ENCODE assay signal across 8 cellular contexts in the genomic region with DNA sequence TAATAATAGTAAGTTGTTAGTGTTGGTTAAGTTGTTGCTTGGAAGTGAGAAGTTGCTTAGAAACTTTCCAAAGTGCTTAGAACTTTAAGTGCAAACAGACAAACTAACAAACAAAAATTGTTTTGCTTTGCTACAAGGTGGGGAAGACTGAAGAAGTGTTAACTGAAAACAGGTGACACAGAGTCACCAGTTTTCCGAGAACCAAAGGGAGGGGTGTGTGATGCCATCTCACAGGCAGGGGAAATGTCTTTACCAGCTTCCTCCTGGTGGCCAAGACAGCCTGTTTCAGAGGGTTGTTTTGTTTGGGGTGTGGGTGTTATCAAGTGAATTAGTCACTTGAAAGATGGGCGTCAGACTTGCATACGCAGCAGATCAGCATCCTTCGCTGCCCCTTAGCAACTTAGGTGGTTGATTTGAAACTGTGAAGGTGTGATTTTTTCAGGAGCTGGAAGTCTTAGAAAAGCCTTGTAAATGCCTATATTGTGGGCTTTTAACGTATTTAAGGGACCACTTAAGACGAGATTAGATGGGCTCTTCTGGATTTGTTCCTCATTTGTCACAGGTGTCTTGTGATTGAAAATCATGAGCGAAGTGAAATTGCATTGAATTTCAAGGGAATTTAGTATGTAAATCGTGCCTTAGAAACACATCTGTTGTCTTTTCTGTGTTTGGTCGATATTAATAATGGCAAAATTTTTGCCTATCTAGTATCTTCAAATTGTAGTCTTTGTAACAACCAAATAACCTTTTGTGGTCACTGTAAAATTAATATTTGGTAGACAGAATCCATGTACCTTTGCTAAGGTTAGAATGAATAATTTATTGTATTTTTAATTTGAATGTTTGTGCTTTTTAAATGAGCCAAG. TPM values are rescaled to one million over a fixed set of nuclear protein-coding genes. Genes with fewer than 3 reads are reported as not detected.
DNase-seq lines count a peak whose midpoint lies in the region; ATAC-seq, FAIRE-seq and TF ChIP-seq lines count a peak whose summit lies in the region.

No MANE protein-coding gene starts in this region.

- ATAC-seq in HG02981 (IDR thresholded peaks at IDR 0.05; ENCODE audit: unreplicated experiment) (no peak), GM18870 (IDR thresholded peaks at IDR 0.05; ENCODE audit: unreplicated experiment) (no peak)

- no peak for DNase-seq in GM12891 (ENCODE audit: insufficient read length, low spot score)
- DNase-seq in activated T-helper 1 cell treated with Interleukin-2 at 50 U/mL for 16 hours (ENCODE audit: low read depth) = peak; percentile 72
- peak; percentile 87 for DNase-seq in fibroblast of the aortic adventitia (ENCODE audit: low read depth)
- DNase-seq in pons (ENCODE audit: low spot score) = peak; percentile 72
- no peak for DNase-seq in DMS79 (lab: John Stamatoyannopoulos, UW)

- FAIRE-seq in GM12891 (lab: Jason Lieb, UNC) = peak; percentile 40

- TF ChIP-seq POLR2A in GM12891 (IDR thresholded peaks at IDR 0.05; ENCODE audit: low read depth, low read length) = peak; percentile 96

- TF ChIP-seq CTCF in fibroblast of the aortic adventitia (IDR thresholded peaks at IDR 0.05; ENCODE audit: insufficient read depth, low read length) = peak; percentile 22

- peak overlapping the region; percentile 81 for H3K4me3 ChIP-seq in fibroblast of the aortic adventitia (ENCODE audit: low read depth, low read length)

TF ChIP-seq in GM12891, 5 proteins besides CTCF, POLR2A, EP300 and RAD21:
- TF ChIP-seq POLR2AphosphoS5 (IDR thresholded peaks at IDR 0.05; ENCODE audit: low read depth, low read length) (peak; percentile 98), PAX5 (IDR thresholded peaks at IDR 0.05; ENCODE audit: insufficient read depth, low read length, severe bottlenecking) (no peak), POU2F2 (IDR thresholded peaks at IDR 0.05; ENCODE audit: low read depth, low read length) (peak; percentile 88), SPI1 (IDR thresholded peaks at IDR 0.05; ENCODE audit: low read depth, low read length) (no peak), TAF1 (IDR thresholded peaks at IDR 0.05; ENCODE audit: low read depth, low read length) (no peak; the same call in 1 of the 2 replicates)
TF ChIP-seq in GM12891: peak in this region for 2.

TF ChIP-seq in PFSK-1, 5 proteins besides CTCF, POLR2A, EP300 and RAD21:
- peak; percentile 27; the same call in 1 of the 2 replicates for TF ChIP-seq SIN3A (IDR thresholded peaks at IDR 0.05; ENCODE audit: borderline replicate concordance, insufficient read depth, low read length)
- TF ChIP-seq REST (IDR thresholded peaks at IDR 0.05; ENCODE audit: insufficient read depth in 1 of 2, low read depth in 2 of 2, low read length in 2 of 2) = 0 out of 4 replicates have a peak, but pooled peaks of 1 of the 2 experiments have one; percentile 3
- TF ChIP-seq TAF1 (IDR thresholded peaks at IDR 0.05; ENCODE audit: borderline replicate concordance, insufficient read depth, low read length) = no peak

RNA-seq across cellular contexts. Expression of gene NEAT1, which starts 2.7 kb away (rescaled TPM):
- polyA plus RNA-seq in GM12891 (2012; ENCODE audit: low read depth, missing spikeins) = 373 TPM
- 67.8 TPM for polyA plus RNA-seq in PFSK-1 (2012; ENCODE audit: insufficient read length, low read depth)
- 527 and 883 TPM in 2 replicates for total RNA-seq in fibroblast of the aortic adventitia (ENCODE audit: low replicate concordance)

RNA-seq across cellular contexts. Expression of gene FRMD8, which starts 38.9 kb away (rescaled TPM):
- 14.3 TPM for polyA plus RNA-seq in GM12891 (2012; ENCODE audit: low read depth, missing spikeins)
- 62.0 TPM for polyA plus RNA-seq in PFSK-1 (2012; ENCODE audit: insufficient read length, low read depth)
- 42.7 and 172 TPM in 2 replicates for total RNA-seq in fibroblast of the aortic adventitia (ENCODE audit: low replicate concordance)

RNA-seq across cellular contexts. Expression of gene SLC25A45, which starts 42.9 kb away (rescaled TPM):
- 15.8 TPM for polyA plus RNA-seq in GM12891 (2012; ENCODE audit: low read depth, missing spikeins)
- 0.99 TPM for polyA plus RNA-seq in PFSK-1 (2012; ENCODE audit: insufficient read length, low read depth)
- total RNA-seq in fibroblast of the aortic adventitia (ENCODE audit: low replicate concordance) = 0.41 and 5.8 TPM in 2 replicates

Comparison
In these comparisons a context has a peak if more than half of its experiments do, and no peak if none do; other contexts are left out.
1. DNase-seq: peak in activated T-helper 1 cell treated with Interleukin-2 at 50 U/mL for 16 hours (single experiment), fibroblast of the aortic adventitia (single experiment) and pons (single experiment); none in GM12891 (single experiment) and DMS79 (single experiment).